In genomic region chr22:43013355-43014061, GRCh38 we compare ENCODE assay signal across 8 cellular contexts. TPM values are rescaled to one million over a fixed set of nuclear protein-coding genes. Genes with fewer than 3 reads are reported as not detected.
DNase-seq lines count a peak whose midpoint lies in the region; ATAC-seq and TF ChIP-seq lines count a peak whose summit lies in the region.

No MANE protein-coding gene starts in this region.

- POLR2A ChIA-PET in naive thymus-derived CD4-positive, alpha-beta T cell (lab: Charles Lee) = interaction anchor here (0.6 to 3.3 kb wide), 6 partner anchors 10 to 174 kb away, joined by 3 to 20 read pairs (median 9); partner anchors contain the start of gene ARFGAP3

- no peak overlapping the region; the same call in 1 of the 2 replicates for H2AFZ ChIP-seq in KMS-11 (ENCODE audit: low read depth)

- peak overlapping the region; percentile 69 for H3K4me2 ChIP-seq in KMS-11

- no peaks in the 10 kb centered on the region for H4K20me1 ChIP-seq in KMS-11 (ENCODE audit: insufficient read depth)

- peaks cover 18 to 64% (median 54%) of the 10 kb centered on the region in 7 donors for H3K4me1 Mint-ChIP-seq in naive thymus-derived CD4-positive, alpha-beta T cell

- TF ChIP-seq CTCF in C4-2B (conservative IDR thresholded peaks at IDR 0.05) (no peak), KMS-11 (conservative IDR thresholded peaks at IDR 0.05; ENCODE audit: low read depth, low read length) (no peak)

- peaks cover 0 to 6% (median 0%) of the 10 kb centered on the region in 11 donors for H3K9me3 Mint-ChIP-seq in naive thymus-derived CD4-positive, alpha-beta T cell

- no peak for ATAC-seq in naive thymus-derived CD4-positive, alpha-beta T cell
- ATAC-seq in GM21619 (IDR thresholded peaks at IDR 0.05; ENCODE audit: unreplicated experiment) (no peak), GM18873 (IDR thresholded peaks at IDR 0.05; ENCODE audit: low FRiP score, unreplicated experiment) (no peak)

- peak overlapping the region; percentile 93 to 99 (median 98) for H3K4me3 Mint-ChIP-seq in naive thymus-derived CD4-positive, alpha-beta T cell

- H3K4me1 ChIP-seq in KMS-11 (ENCODE audit: low read depth, poor library complexity, severe bottlenecking) = peaks cover 12% of the 10 kb centered on the region
- peaks cover 9 to 17% of the 10 kb centered on the region in 2 donors for H3K4me1 ChIP-seq in naive thymus-derived CD4-positive, alpha-beta T cell (ENCODE audit: control insufficient read depth in 2 of 2, insufficient read depth in 2 of 2, low read length in 2 of 2)

- CTCF ChIA-PET in naive thymus-derived CD4-positive, alpha-beta T cell (lab: Charles Lee) = interaction anchor here (1.3 to 1.9 kb wide), 2 partner anchors 20 to 146 kb away, joined by 4 to 5 read pairs; no protein-coding TSS in a partner anchor

- H3K79me2 ChIP-seq in KMS-11 (ENCODE audit: insufficient read depth, low read depth) = peaks cover 24% of the 10 kb centered on the region; the same call in 1 of the 2 replicates

- intact Hi-C loops in naive thymus-derived CD4-positive, alpha-beta T cell (cut with micrococcal nuclease) = loop anchor here (2.0 to 10.0 kb wide), 3 partner anchors 13 to 1629 kb away; partner anchors contain the start of gene TEF (in 1 of the 2)

- no peaks in the 10 kb centered on the region for H3K27me3 ChIP-seq in KMS-11 (ENCODE audit: insufficient read depth, low read depth)
- H3K27me3 ChIP-seq in naive thymus-derived CD4-positive, alpha-beta T cell (ENCODE audit: control insufficient read depth in 2 of 2, insufficient read depth in 2 of 2, low read length in 2 of 2) = no peaks in the 10 kb centered on the region

- peaks cover 0 to 5% (median 0%) of the 10 kb centered on the region in 5 donors for H3K27me3 Mint-ChIP-seq in naive thymus-derived CD4-positive, alpha-beta T cell

- H3K27ac ChIP-seq in C4-2B (peak overlapping the region; percentile 67), KMS-11 (no peak overlapping the region)
- peak overlapping the region; percentile 83 for H3K27ac ChIP-seq in naive thymus-derived CD4-positive, alpha-beta T cell (ENCODE audit: low read depth, low read length)

- DNase-seq in cerebellar cortex (ENCODE audit: low spot score) (peak; percentile 42), SK-N-DZ (ENCODE audit: low spot score) (no peak), NCI-H345 treated with DMSO at 0.1 percent for 48 hours (lab: John Stamatoyannopoulos, UW; ENCODE audit: unreplicated experiment) (no peak)
- DNase-seq in naive thymus-derived CD4-positive, alpha-beta T cell = peak in 1 of 9 donors; percentile 13

- H3K27ac Mint-ChIP-seq in naive thymus-derived CD4-positive, alpha-beta T cell = peak overlapping the region; percentile 73 to 96 (median 87)

- no peak overlapping the region for H3K9ac ChIP-seq in KMS-11

- no peaks in the 10 kb centered on the region for H3K36me3 ChIP-seq in KMS-11 (ENCODE audit: insufficient read depth)
- peaks cover 0 to 4% (median 0%) of the 10 kb centered on the region in 3 experiments for H3K36me3 ChIP-seq in naive thymus-derived CD4-positive, alpha-beta T cell (ENCODE audit: control insufficient read depth in 2 of 3, insufficient read depth in 3 of 3, low read length in 3 of 3)

- no peaks in the 10 kb centered on the region for H3K36me3 Mint-ChIP-seq in naive thymus-derived CD4-positive, alpha-beta T cell

- no peaks in the 10 kb centered on the region for H3K9me3 ChIP-seq in naive thymus-derived CD4-positive, alpha-beta T cell (ENCODE audit: control insufficient read depth in 2 of 3, low read length in 3 of 3)

- H3K4me3 ChIP-seq in KMS-11 (IDR thresholded peaks at IDR 0.05; ENCODE audit: insufficient read depth, low read depth, low read length) = no peak overlapping the region
- peak overlapping the region; percentile 91 for H3K4me3 ChIP-seq in naive thymus-derived CD4-positive, alpha-beta T cell (ENCODE audit: low read length)

RNA-seq across cellular contexts. Expression of gene PACSIN2, which starts 1.4 kb away (rescaled TPM):
- total RNA-seq in naive thymus-derived CD4-positive, alpha-beta T cell = 10 to 100 TPM; 27.6 to 62.5 (median 38.1) TPM
- 10 to 100 TPM; 26.6 to 36.3 TPM for polyA plus RNA-seq in naive thymus-derived CD4-positive, alpha-beta T cell
- polyA plus RNA-seq in SK-N-DZ (2014; cell fraction: cytosol; rRNA removed) = 62.1 and 66.5 TPM in 2 replicates
- polyA plus RNA-seq in SK-N-DZ (2014; cell fraction: nucleus; rRNA removed) = 58.8 and 64.4 TPM in 2 replicates
